ENCODE assay signal across 14 cellular contexts in the genomic region with DNA sequence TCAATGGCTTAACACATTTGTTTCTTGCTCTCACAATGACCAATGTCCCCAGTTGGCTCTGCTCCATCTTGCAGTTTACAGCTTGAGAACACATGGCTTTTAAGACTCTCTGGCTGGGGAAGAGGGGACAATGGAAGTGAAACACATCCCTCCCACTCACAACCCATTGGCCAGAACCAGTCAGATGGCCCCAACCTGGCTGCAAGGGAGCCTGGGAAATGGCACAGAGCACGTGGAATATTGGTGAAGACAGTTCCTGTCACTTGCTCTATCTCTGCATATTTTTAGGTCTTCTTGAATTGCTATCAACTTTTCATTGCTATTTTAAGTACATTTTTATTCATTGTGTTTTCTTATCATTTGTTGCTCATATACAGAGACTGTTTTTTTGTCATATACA.
"Had no signal": no experiment of that assay in that cellular context is flagged by ENCODE, and none has a peak within 500 bp of the region (broad histone marks: within the 10 kb centered on the region; RNA-seq: fewer than 3 reads in every experiment).

No MANE protein-coding gene starts in this region.

- FAIRE-seq: pancreas had no signal

- ATAC-seq: left colon; natural killer cell treated with Interleukin-12 subunit alpha and Interleukin-12 subunit beta and Interleukin-15 and Interleukin-18, amount 100 ng/mL, for 72 hours; pancreas; upper lobe of right lung had no signal

- H3K9me3 ChIP-seq: neutrophil, pancreas, spleen, upper lobe of right lung had no signal

- H3K4me1 ChIP-seq: pancreas, spleen, upper lobe of right lung had no signal

- H3K36me3 ChIP-seq: neutrophil, pancreas, spleen, upper lobe of right lung had no signal

- H3K4me3 ChIP-seq: lung, pancreas, spleen, upper lobe of right lung had no signal

- DNase-seq: activated B cell treated with CpG ODN at 0.5 μM for 24 hours; activated CD4-positive, alpha-beta memory T cell treated with anti-CD3 and anti-CD28 coated beads for 36 hours; activated CD4-positive, alpha-beta T cell treated with anti-CD3 and anti-CD28 coated beads for 4 hours; activated gamma-delta T cell treated with Interleukin-2 at 50 U/mL for 16 hours; activated T-cell treated with anti-CD3 and anti-CD28 coated beads for 4 hours; effector memory CD4-positive, alpha-beta T cell; left colon; pancreas; spleen; stimulated activated naive CD4-positive, alpha-beta T cell; upper lobe of right lung had no signal

- H3K27me3 ChIP-seq: pancreas, upper lobe of right lung had no signal

- H3K27ac ChIP-seq: neutrophil, pancreas, spleen, upper lobe of right lung had no signal
